ENCODE assay signal across 1 cellular context in genomic region chr1:6246497-6247295, GRCh38.
TF ChIP-seq lines count a peak whose summit lies in the region.

No MANE protein-coding gene starts in this region.

TF ChIP-seq in endothelial cell of umbilical vein, 7 proteins besides CTCF, POLR2A, EP300 and RAD21:
- TF ChIP-seq EZH2 (IDR thresholded peaks at IDR 0.05; ENCODE audit: borderline replicate concordance, low read depth, low read length, severe bottlenecking) = no peak
- TF ChIP-seq MYC (IDR thresholded peaks at IDR 0.05; ENCODE audit: low read depth, low read length) = no peak
TF ChIP-seq in endothelial cell of umbilical vein: peak in this region for 0.
